Comparison of ENCODE assay signal across 7 cellular contexts in genomic region chrX:140701480-140701879, GRCh38. TPM values are rescaled to one million over a fixed set of nuclear protein-coding genes. Genes with fewer than 3 reads are reported as not detected.
DNase-seq lines count a peak whose midpoint lies in the region; ATAC-seq, FAIRE-seq and TF ChIP-seq lines count a peak whose summit lies in the region.

No MANE protein-coding gene starts in this region.

- H3K79me1 ChIP-seq in neuronal stem cell (ENCODE audit: low read depth, low read length): no peaks in the 10 kb centered on the region

- H3K18ac ChIP-seq in neuronal stem cell (ENCODE audit: low read length): no peak overlapping the region

- H3K4me1 Mint-ChIP-seq in brain: no peaks in the 10 kb centered on the region

- WGBS in neuronal stem cell (ENCODE audit: extremely low coverage in 2 of 2, insufficient read length in 2 of 2, insufficient replicate concordance in 1 of 2), 2 donors: no CpG with 5 or more reads among the region's 9 CpGs

- H3K4ac ChIP-seq in neuronal stem cell (ENCODE audit: low read length): no peak overlapping the region

- no peak overlapping the region for H4K91ac ChIP-seq in neuronal stem cell (ENCODE audit: low read depth, low read length, poor library complexity)

- H3K9me3 ChIP-seq in neuronal stem cell (replicated peaks in 1 of 2; ENCODE audit: control insufficient read depth in 2 of 2, insufficient read depth in 1 of 2, low read depth in 1 of 2, low read length in 2 of 2): no peaks in the 10 kb centered on the region
- no peaks in the 10 kb centered on the region for H3K9me3 ChIP-seq in uterus

- no peak overlapping the region for H3K14ac ChIP-seq in neuronal stem cell (ENCODE audit: low read length)

- H2BK5ac ChIP-seq in neuronal stem cell (ENCODE audit: low read length): no peak overlapping the region

- no peak overlapping the region for H3K23ac ChIP-seq in neuronal stem cell (ENCODE audit: low read depth, low read length, poor library complexity)

- H3K27me3 Mint-ChIP-seq in brain: peaks cover 4% of the 10 kb centered on the region

- H2AFZ ChIP-seq in neuronal stem cell (ENCODE audit: low read length): peak overlapping the region; percentile 23

- H3K27me3 ChIP-seq in neuronal stem cell (ENCODE audit: control insufficient read depth in 3 of 3, insufficient read depth in 3 of 3, low read depth in 1 of 3, low read length in 3 of 3) (no peaks in the 10 kb centered on the region), uterus (no peaks in the 10 kb centered on the region)

- no peaks in the 10 kb centered on the region for H3K36me3 ChIP-seq in neuronal stem cell (replicated peaks in 1 of 2; ENCODE audit: control insufficient read depth in 2 of 2, insufficient read depth in 2 of 2, low read length in 2 of 2)
- H3K36me3 ChIP-seq in uterus: no peaks in the 10 kb centered on the region

- FAIRE-seq in GM12891 (lab: Jason Lieb, UNC): peak; percentile 78

- H4K8ac ChIP-seq in neuronal stem cell (ENCODE audit: low read depth, low read length): no peak overlapping the region

- TF ChIP-seq POLR2A in GM12891 (IDR thresholded peaks at IDR 0.05; ENCODE audit: low read depth, low read length) (no peak), uterus (IDR thresholded peaks at IDR 0.05) (no peak)

- H3K9me3 Mint-ChIP-seq in brain: peaks cover 0 to 3% (median 0%) of the 10 kb centered on the region in 5 experiments

- no peaks in the 10 kb centered on the region for H3K4me1 ChIP-seq in neuronal stem cell (ENCODE audit: control insufficient read depth in 2 of 2, insufficient read depth in 1 of 2, low read depth in 1 of 2, low read length in 2 of 2)
- no peaks in the 10 kb centered on the region for H3K4me1 ChIP-seq in uterus

- no peak overlapping the region for H2BK120ac ChIP-seq in neuronal stem cell (ENCODE audit: low read depth, low read length)

- DNase-seq in GM12891 (ENCODE audit: insufficient read length, low spot score) (no peak), neuronal stem cell (ENCODE audit: low spot score) (no peak), uterus (no peak), hepatic stellate cell (ENCODE audit: low spot score) (no peak)

- intact Hi-C loops in uterus (cut with DNase I; ENCODE audit: low total_unique reads): no loop called here

- H3K27ac Mint-ChIP-seq in brain: no peak overlapping the region

- no peak overlapping the region for H3K9ac ChIP-seq in neuronal stem cell (ENCODE audit: low read depth, low read length, poor library complexity)

- ATAC-seq in HG03565 (IDR thresholded peaks at IDR 0.05; ENCODE audit: unreplicated experiment) (peak; percentile 85), GM21423 (IDR thresholded peaks at IDR 0.05; ENCODE audit: unreplicated experiment) (no peak)

- H3K4me3 ChIP-seq in neuronal stem cell (ENCODE audit: low read length in 2 of 2) (no peak overlapping the region), uterus (no peak overlapping the region)

- H3K27ac ChIP-seq in neuronal stem cell (replicated peaks; ENCODE audit: low read length): no peak overlapping the region
- no peak overlapping the region for H3K27ac ChIP-seq in uterus

- H2AK5ac ChIP-seq in neuronal stem cell (ENCODE audit: low read depth, low read length): no peak overlapping the region

- H3K36me3 Mint-ChIP-seq in brain: no peaks in the 10 kb centered on the region

- H2BK12ac ChIP-seq in neuronal stem cell (ENCODE audit: low read length): no peak overlapping the region

- no peak overlapping the region for H2BK15ac ChIP-seq in neuronal stem cell (ENCODE audit: low read length)

- no peak overlapping the region for H3K4me3 Mint-ChIP-seq in brain

- peak; percentile 63 to 65 for TF ChIP-seq CTCF in brain (conservative IDR thresholded peaks at IDR 0.05)
- TF ChIP-seq CTCF in uterus (IDR thresholded peaks at IDR 0.05): peak in 2 of 4 experiments; percentile 15 to 19

- H3K4me2 ChIP-seq in neuronal stem cell (ENCODE audit: insufficient read depth, low read length, poor library complexity, severe bottlenecking): no peak overlapping the region

TF ChIP-seq in GM12891, 5 proteins besides CTCF, POLR2A, EP300 and RAD21:
- TF ChIP-seq POLR2AphosphoS5 (IDR thresholded peaks at IDR 0.05; ENCODE audit: low read depth, low read length) (no peak), POU2F2 (IDR thresholded peaks at IDR 0.05; ENCODE audit: low read depth, low read length) (no peak), TAF1 (IDR thresholded peaks at IDR 0.05; ENCODE audit: low read depth, low read length) (no peak), SPI1 (IDR thresholded peaks at IDR 0.05; ENCODE audit: low read depth, low read length) (no peak), PAX5 (IDR thresholded peaks at IDR 0.05; ENCODE audit: insufficient read depth, low read length, severe bottlenecking) (no peak)

RNA-seq across cellular contexts. Expression of gene LINC00632, which starts 8.1 kb away (rescaled TPM):
- polyA plus RNA-seq in GM12891 (2012; ENCODE audit: low read depth, missing spikeins): 0.04 TPM
- 3.9 TPM for polyA plus RNA-seq in brain (ENCODE audit: insufficient read depth, low read depth, low replicate concordance)
- polyA plus RNA-seq in neuronal stem cell (2013, experiment 1 of 2): 21.0 TPM
- polyA plus RNA-seq in neuronal stem cell (2013, experiment 2 of 2): 20.5 TPM
- 100 to 1,000 TPM in 1 of 4 donors, 10 to 100 TPM in 3; 14.4 to 228 (median 32.4) TPM for total RNA-seq in uterus
